6 cellular contexts compared by ENCODE assay signal in genomic region chr5:154565123-154565522, GRCh38.
"Had no signal": no experiment of that assay in that cellular context is flagged by ENCODE, and none has a peak within 500 bp of the region (broad histone marks: within the 10 kb centered on the region; RNA-seq: fewer than 3 reads in every experiment).

No MANE protein-coding gene starts in this region.

- H3K4me1 Mint-ChIP-seq: GM23338 had no signal

- H3K4me3 Mint-ChIP-seq: GM23338, H9 had no signal

- H3K27ac Mint-ChIP-seq: GM23338 had no signal

- H3K4me3 ChIP-seq: GM23338, K562 had no signal

- DNase-seq: H9, HCEC 1CT, IMR-90, KG1 had no signal

- ATAC-seq: GM23338, K562 had no signal

- H3K9me3 Mint-ChIP-seq: GM23338, H9 had no signal
